Comparison of ENCODE assay signal across 8 cellular contexts in genomic region chr1:154961207-154961496, GRCh38. TPM values are rescaled to one million over a fixed set of nuclear protein-coding genes. Genes with fewer than 3 reads are reported as not detected.
DNase-seq lines count a peak whose midpoint lies in the region; ATAC-seq, FAIRE-seq and TF ChIP-seq lines count a peak whose summit lies in the region.

No MANE protein-coding gene starts in this region.

- H3K9me1 ChIP-seq in K562 (ENCODE audit: control insufficient read depth, insufficient read depth, low read length): no peaks in the 10 kb centered on the region

- WGBS in K562 (ENCODE audit: insufficient coverage, low coverage, missing lambda C conversion rate): 1% methylated on average over 9 of the region's 9 CpGs
- 1% methylated on average over 6 to 9 of the region's 9 CpGs for WGBS in tibial nerve, 2 donors

- ATAC-seq in K562: no peak
- no peak for ATAC-seq in mucosa of descending colon
- no peak for ATAC-seq in activated CD4-positive, CD25-positive, alpha-beta regulatory T cell treated with anti-CD3 and anti-CD28 coated beads, Interleukin-2, amount 50 U/mL, for 24 hours

- H4K20me1 ChIP-seq in KMS-11 (ENCODE audit: insufficient read depth) (no peaks in the 10 kb centered on the region), K562 (replicated peaks; ENCODE audit: control insufficient read depth, insufficient read depth, low read length) (no peaks in the 10 kb centered on the region)

- H3K36me3 ChIP-seq in KMS-11 (ENCODE audit: insufficient read depth) (peaks cover 7% of the 10 kb centered on the region; the same call in 1 of the 2 replicates), K562 (ENCODE audit: control insufficient read depth, insufficient read depth, low read length) (peaks cover 54% of the 10 kb centered on the region; the same call in 2 of the 3 replicates), mucosa of descending colon (ENCODE audit: low read depth) (no peaks in the 10 kb centered on the region), tibial nerve (peaks cover 0 to 56% (median 8%) of the 10 kb centered on the region in 3 donors)

- H3K4me1 ChIP-seq in KMS-11 (ENCODE audit: low read depth, poor library complexity, severe bottlenecking) (peaks cover 50% of the 10 kb centered on the region), K562 (replicated peaks in 1 of 2; ENCODE audit: control insufficient read depth in 2 of 2, insufficient read depth in 2 of 2, low read length in 2 of 2) (peaks cover 29 to 58% of the 10 kb centered on the region in 2 experiments), mucosa of descending colon (ENCODE audit: low read depth) (peaks cover 21% of the 10 kb centered on the region), tibial nerve (peaks cover 0 to 60% (median 29%) of the 10 kb centered on the region in 4 donors)

- H3K9ac ChIP-seq in KMS-11 (peak overlapping the region; percentile 78), K562 (ENCODE audit: insufficient read depth in 1 of 2, low read depth in 2 of 2, low read length in 2 of 2) (peak overlapping the region; percentile 97 to 99)

- H3K27me3 ChIP-seq in AG04450 (ENCODE audit: control insufficient read depth, insufficient read depth, low read length) (no peaks in the 10 kb centered on the region), KMS-11 (ENCODE audit: insufficient read depth, low read depth) (no peaks in the 10 kb centered on the region), K562 (ENCODE audit: control insufficient read depth in 2 of 2, insufficient read depth in 2 of 2, low read length in 2 of 2) (no peaks in the 10 kb centered on the region), tibial nerve (no peaks in the 10 kb centered on the region)

- no peak for TF ChIP-seq RAD21 in K562 (CRISPR knock-in tag; conservative IDR thresholded peaks at IDR 0.05 in 1 of 2, IDR thresholded peaks at IDR 0.05 in 1 of 2)

- H3K79me2 ChIP-seq in KMS-11 (ENCODE audit: insufficient read depth, low read depth): peaks cover 39% of the 10 kb centered on the region
- peaks cover 36% of the 10 kb centered on the region for H3K79me2 ChIP-seq in K562 (ENCODE audit: control insufficient read depth, insufficient read depth, low read length)

- H3K4me2 ChIP-seq in KMS-11: peak overlapping the region; percentile 93
- H3K4me2 ChIP-seq in K562 (ENCODE audit: insufficient read depth, low read length): peak overlapping the region; percentile 90

- intact Hi-C loops in K562 (cut with micrococcal nuclease) (loop anchor here (2.0 to 5.0 kb wide), 3 partner anchors 40 to 121 kb away; no protein-coding TSS in a partner anchor), mucosa of descending colon (cut with DNase I, micrococcal nuclease) (loop anchor here in 1 of 2 donors (10.0 kb wide), 1 partner anchor 54 kb away; no protein-coding TSS in a partner anchor)

- H3K27ac ChIP-seq in AG04450 (ENCODE audit: low read depth, low read length): no peak overlapping the region
- H3K27ac ChIP-seq in KMS-11: peak overlapping the region; percentile 80
- H3K27ac ChIP-seq in K562 (ENCODE audit: extremely low read depth, low read depth, low read length): peak overlapping the region; percentile 99
- H3K27ac ChIP-seq in tibial nerve: peak overlapping the region; percentile 94 to 100 (median 99)

- no TSS peak for BruUV-seq in K562 (replicated peaks; lab: Mats Ljungman, UMichigan)

- CTCF ChIA-PET in AG04450 (lab: Charles Lee): interaction anchor here (0.6 to 2.1 kb wide), 5 partner anchors 9 to 56 kb away, joined by 3 to 11 read pairs (median 4); partner anchors contain the start of gene SHC1
- CTCF ChIA-PET in K562 (lab: Yijun Ruan, JAX; ENCODE audit: low intra/inter-chr PET ratio): interaction anchor here (0.5 to 2.7 kb wide), 6 partner anchors 35 to 89 kb away, joined by 3 to 28 read pairs (median 5); no protein-coding TSS in a partner anchor

- H2AFZ ChIP-seq in KMS-11 (ENCODE audit: low read depth): peak overlapping the region; percentile 60
- peak overlapping the region; percentile 98 for H2AFZ ChIP-seq in K562 (ENCODE audit: low read depth, low read length)

- POLR2A ChIA-PET in AG04450 (lab: Yijun Ruan, JAX) (interaction anchor here (0.5 to 5.6 kb wide), 8 partner anchors 11 to 303 kb away, joined by 3 to 59 read pairs (median 4); partner anchors contain the start of genes PMVK and SHC1), K562 (lab: Yijun Ruan, JAX) (interaction anchor here (0.6 to 7.0 kb wide), 11 partner anchors 9 to 348 kb away, joined by 3 to 80 read pairs (median 4); partner anchors contain the start of genes CKS1B, PMVK and SHC1)

- in situ Hi-C loops in K562 (cut with MboI): no loop called here
- in situ Hi-C loops in ACHN (cut with HindIII; ENCODE audit: low pct_ligation_motif_present, low pct_unique_long_range_greater_than_20kb, low sequenced_read_pairs): no loop called here

- no peak for TF ChIP-seq POLR2A in K562 (conservative IDR thresholded peaks at IDR 0.05)
- no peak for TF ChIP-seq POLR2A in tibial nerve (IDR thresholded peaks at IDR 0.05)

- no peak for TF ChIP-seq CTCF in AG04450 (IDR thresholded peaks at IDR 0.05; ENCODE audit: low read depth, low read length)
- no peak for TF ChIP-seq CTCF in KMS-11 (conservative IDR thresholded peaks at IDR 0.05; ENCODE audit: low read depth, low read length)
- no peak for TF ChIP-seq CTCF in K562 (IDR thresholded peaks at IDR 0.05 in 2 of 3, conservative IDR thresholded peaks at IDR 0.05 in 1 of 3; ENCODE audit: insufficient read depth in 2 of 3, low read depth in 1 of 3, low read length in 3 of 3)
- no peak for TF ChIP-seq CTCF in mucosa of descending colon (IDR thresholded peaks at IDR 0.05)
- TF ChIP-seq CTCF in tibial nerve (IDR thresholded peaks at IDR 0.05): no peak

- peak; percentile 42 for FAIRE-seq in K562 (lab: Jason Lieb, UNC)

- DNase-seq in AG04450 (ENCODE audit: low read depth, low spot score): no peak
- DNase-seq in K562 (ENCODE audit: extremely low read depth in 1 of 4, low spot score in 3 of 4): peak in 1 of 4 experiments; percentile 92
- DNase-seq in mucosa of descending colon: peak in 1 of 3 donors; percentile 84
- peak in 1 of 2 donors; percentile 61 for DNase-seq in tibial nerve (ENCODE audit: low spot score in 2 of 2)
- DNase-seq in amniotic stem cell (lab: John Stamatoyannopoulos, UW): no peak
- no peak for DNase-seq in ACHN

- peak overlapping the region; percentile 74 for H3K4me3 ChIP-seq in AG04450 (ENCODE audit: low read depth, low read length)
- peak overlapping the region; percentile 98 for H3K4me3 ChIP-seq in KMS-11 (IDR thresholded peaks at IDR 0.05; ENCODE audit: insufficient read depth, low read depth, low read length)
- H3K4me3 ChIP-seq in K562: peak overlapping the region; percentile 91
- H3K4me3 ChIP-seq in mucosa of descending colon: peak overlapping the region; percentile 80
- H3K4me3 ChIP-seq in tibial nerve: peak overlapping the region; percentile 77 to 96 (median 94)

- H3K9me3 ChIP-seq in AG04450 (ENCODE audit: control insufficient read depth, insufficient read depth, low read length) (no peaks in the 10 kb centered on the region; the same call in 1 of the 2 replicates), K562 (replicated peaks; ENCODE audit: control insufficient read depth, insufficient read depth, low read depth, low read length) (no peaks in the 10 kb centered on the region), mucosa of descending colon (no peaks in the 10 kb centered on the region), tibial nerve (no peaks in the 10 kb centered on the region)

- TF ChIP-seq EP300 in K562 (IDR thresholded peaks at IDR 0.05; ENCODE audit: low read length): no peak
- TF ChIP-seq EP300 in tibial nerve (IDR thresholded peaks at IDR 0.05): no peak

RNA-seq across cellular contexts. Expression of gene PYGO2, which starts 0.4 kb away (rescaled TPM):
- polyA plus RNA-seq in AG04450 (2011; rRNA removed) (18.1 and 19.3 TPM in 2 replicates), K562 (2011; rRNA removed) (23.5 and 28.3 TPM in 2 replicates), K562 (2014; fragmentation: Illumina TruSeq; extraction: Trizol) (32.5 and 34.3 TPM in 2 replicates), K562 (2014; fragmentation: Nextera tagmentation; extraction: Ambion mirVana) (1 to 10 TPM; 8.3 to 8.6 TPM), K562 (2014; rRNA removed) (24.6 and 28.1 TPM in 2 replicates)
- 14.3 and 14.8 TPM in 2 replicates for polyA minus RNA-seq in AG04450 (2011; rRNA and poly(A)+ RNA removed)
- 24.1 and 50.9 TPM in 2 replicates for total RNA-seq in K562 (2011; cell fraction: chromatin; rRNA removed; ENCODE audit: low replicate concordance)
- total RNA-seq in K562 (2011; cell fraction: nucleolus; rRNA removed): 40.4 and 41.1 TPM in 2 replicates
- total RNA-seq in K562 (2011; cell fraction: nucleoplasm; rRNA removed): 36.8 and 44.0 TPM in 2 replicates
- total RNA-seq in K562 (2014; rRNA removed) (18.2 and 28.9 TPM in 2 replicates), K562 (2014; rRNA removed; fragmentation: Illumina TruSeq; extraction: Trizol) (15.2 and 15.8 TPM in 2 replicates), K562 (2015; rRNA removed; fragmentation: Illumina TruSeq; extraction: Trizol) (17.7 and 18.1 TPM in 2 replicates), K562 (2021) (36.2 and 36.7 TPM in 2 replicates), mucosa of descending colon (10 to 100 TPM; 22.8 to 34.3 (median 25.8) TPM), tibial nerve (10 to 100 TPM; 18.6 to 24.3 (median 23.5) TPM)
- 26.2 and 37.5 TPM in 2 replicates for polyA plus RNA-seq in K562 (2011; cell fraction: cytosol; rRNA removed)
- polyA plus RNA-seq in K562 (2011; cell fraction: nucleus; rRNA removed): 43.0 and 57.2 TPM in 2 replicates
- 25.4 and 27.4 TPM in 2 replicates for polyA plus RNA-seq in K562 (2012)
- polyA minus RNA-seq in K562 (2011; rRNA and poly(A)+ RNA removed): 14.7 and 16.1 TPM in 2 replicates
- polyA minus RNA-seq in K562 (2011; cell fraction: cytosol; rRNA and poly(A)+ RNA removed): 13.7 and 16.1 TPM in 2 replicates
- polyA minus RNA-seq in K562 (2011; cell fraction: nucleus; rRNA and poly(A)+ RNA removed): 13.5 and 15.3 TPM in 2 replicates

RNA-seq across cellular contexts. Expression of gene PBXIP1, which starts 5.3 kb away (rescaled TPM):
- polyA plus RNA-seq in AG04450 (2011; rRNA removed) (72.2 and 87.1 TPM in 2 replicates), K562 (2011; rRNA removed) (6.9 and 7.9 TPM in 2 replicates), K562 (2014; fragmentation: Illumina TruSeq; extraction: Trizol) (5.8 and 6.8 TPM in 2 replicates), K562 (2014; fragmentation: Nextera tagmentation; extraction: Ambion mirVana) (under 1 TPM; 0.13 to 0.22 TPM), K562 (2014; rRNA removed) (8.0 TPM in 2 replicates)
- 36.1 and 49.5 TPM in 2 replicates for polyA minus RNA-seq in AG04450 (2011; rRNA and poly(A)+ RNA removed)
- total RNA-seq in K562 (2011; cell fraction: chromatin; rRNA removed; ENCODE audit: low replicate concordance): 10.0 and 21.8 TPM in 2 replicates
- 12.2 and 13.8 TPM in 2 replicates for total RNA-seq in K562 (2011; cell fraction: nucleolus; rRNA removed)
- total RNA-seq in K562 (2011; cell fraction: nucleoplasm; rRNA removed): 14.2 and 19.3 TPM in 2 replicates
- total RNA-seq in K562 (2014; rRNA removed) (8.2 and 10.2 TPM in 2 replicates), K562 (2014; rRNA removed; fragmentation: Illumina TruSeq; extraction: Trizol) (2.7 and 3.0 TPM in 2 replicates), K562 (2015; rRNA removed; fragmentation: Illumina TruSeq; extraction: Trizol) (4.9 and 5.1 TPM in 2 replicates), K562 (2021) (6.3 and 8.3 TPM in 2 replicates), mucosa of descending colon (100 to 1,000 TPM in 1 of 3 donors, 10 to 100 TPM in 2; 35.6 to 146 (median 49.4) TPM), tibial nerve (100 to 1,000 TPM in 2 of 4 donors, 10 to 100 TPM in 2; 52.5 to 120 (median 97.9) TPM)
- polyA plus RNA-seq in K562 (2011; cell fraction: cytosol; rRNA removed): 7.4 and 8.1 TPM in 2 replicates
- polyA plus RNA-seq in K562 (2011; cell fraction: nucleus; rRNA removed): 14.0 and 19.5 TPM in 2 replicates
- 8.3 and 23.2 TPM in 2 replicates for polyA plus RNA-seq in K562 (2012)
- 3.3 and 4.3 TPM in 2 replicates for polyA minus RNA-seq in K562 (2011; rRNA and poly(A)+ RNA removed)
- 4.0 and 9.3 TPM in 2 replicates for polyA minus RNA-seq in K562 (2011; cell fraction: cytosol; rRNA and poly(A)+ RNA removed)
- polyA minus RNA-seq in K562 (2011; cell fraction: nucleus; rRNA and poly(A)+ RNA removed): 2.8 and 3.6 TPM in 2 replicates

RNA-seq across cellular contexts. Expression of gene SHC1, which starts 9.4 kb away (rescaled TPM):
- polyA plus RNA-seq in AG04450 (2011; rRNA removed) (371 and 409 TPM in 2 replicates), K562 (2011; rRNA removed) (64.8 and 81.2 TPM in 2 replicates), K562 (2014; fragmentation: Illumina TruSeq; extraction: Trizol) (93.7 and 113 TPM in 2 replicates), K562 (2014; fragmentation: Nextera tagmentation; extraction: Ambion mirVana) (1 to 10 TPM; 4.1 to 5.4 TPM), K562 (2014; rRNA removed) (57.7 and 58.0 TPM in 2 replicates)
- polyA minus RNA-seq in AG04450 (2011; rRNA and poly(A)+ RNA removed): 335 and 453 TPM in 2 replicates
- 85.7 and 174 TPM in 2 replicates for total RNA-seq in K562 (2011; cell fraction: chromatin; rRNA removed; ENCODE audit: low replicate concordance)
- 69.6 and 76.4 TPM in 2 replicates for total RNA-seq in K562 (2011; cell fraction: nucleolus; rRNA removed)
- 94.4 and 106 TPM in 2 replicates for total RNA-seq in K562 (2011; cell fraction: nucleoplasm; rRNA removed)
- total RNA-seq in K562 (2014; rRNA removed) (51.9 and 57.2 TPM in 2 replicates), K562 (2014; rRNA removed; fragmentation: Illumina TruSeq; extraction: Trizol) (34.1 and 35.4 TPM in 2 replicates), K562 (2015; rRNA removed; fragmentation: Illumina TruSeq; extraction: Trizol) (34.4 and 35.9 TPM in 2 replicates), K562 (2021) (66.4 and 68.4 TPM in 2 replicates), mucosa of descending colon (100 to 1,000 TPM in 2 of 3 donors, 10 to 100 TPM in 1; 92.7 to 130 (median 122) TPM), tibial nerve (100 to 1,000 TPM in 2 of 4 donors, 10 to 100 TPM in 2; 82.9 to 168 (median 101) TPM)
- polyA plus RNA-seq in K562 (2011; cell fraction: cytosol; rRNA removed): 63.5 and 90.8 TPM in 2 replicates
- 143 and 200 TPM in 2 replicates for polyA plus RNA-seq in K562 (2011; cell fraction: nucleus; rRNA removed)
- 57.8 and 71.5 TPM in 2 replicates for polyA plus RNA-seq in K562 (2012)
- polyA minus RNA-seq in K562 (2011; rRNA and poly(A)+ RNA removed): 45.0 and 49.1 TPM in 2 replicates
- polyA minus RNA-seq in K562 (2011; cell fraction: cytosol; rRNA and poly(A)+ RNA removed): 30.6 and 37.4 TPM in 2 replicates
- 22.3 and 27.7 TPM in 2 replicates for polyA minus RNA-seq in K562 (2011; cell fraction: nucleus; rRNA and poly(A)+ RNA removed)

RNA-seq across cellular contexts. Expression of gene CKS1B, which starts 13.3 kb away (rescaled TPM):
- polyA plus RNA-seq in AG04450 (2011; rRNA removed): 66.4 and 81.3 TPM in 2 replicates
- 32.1 and 34.2 TPM in 2 replicates for polyA minus RNA-seq in AG04450 (2011; rRNA and poly(A)+ RNA removed)
- 61.9 and 74.9 TPM in 2 replicates for total RNA-seq in K562 (2011; cell fraction: chromatin; rRNA removed; ENCODE audit: low replicate concordance)
- 70.0 and 71.3 TPM in 2 replicates for total RNA-seq in K562 (2011; cell fraction: nucleolus; rRNA removed)
- 120 and 182 TPM in 2 replicates for total RNA-seq in K562 (2011; cell fraction: nucleoplasm; rRNA removed)
- 215 and 262 TPM in 2 replicates for total RNA-seq in K562 (2014; rRNA removed)
- total RNA-seq in K562 (2014; rRNA removed; fragmentation: Illumina TruSeq; extraction: Trizol): 364 and 410 TPM in 2 replicates
- 269 and 292 TPM in 2 replicates for total RNA-seq in K562 (2015; rRNA removed; fragmentation: Illumina TruSeq; extraction: Trizol)
- total RNA-seq in K562 (2021): 256 and 270 TPM in 2 replicates
- polyA plus RNA-seq in K562 (2011; rRNA removed): 754 and 835 TPM in 2 replicates
- polyA plus RNA-seq in K562 (2011; cell fraction: cytosol; rRNA removed): 831 and 1,136 TPM in 2 replicates
- polyA plus RNA-seq in K562 (2011; cell fraction: nucleus; rRNA removed): 223 and 387 TPM in 2 replicates
- polyA plus RNA-seq in K562 (2012): 544 and 581 TPM in 2 replicates
- 611 and 624 TPM in 2 replicates for polyA plus RNA-seq in K562 (2014; fragmentation: Illumina TruSeq; extraction: Trizol)
- polyA plus RNA-seq in K562 (2014; fragmentation: Nextera tagmentation; extraction: Ambion mirVana): 1,000 to 10,000 TPM; 1,039 to 1,103 TPM
- 460 and 477 TPM in 2 replicates for polyA plus RNA-seq in K562 (2014; rRNA removed)
- polyA minus RNA-seq in K562 (2011; rRNA and poly(A)+ RNA removed): 383 and 393 TPM in 2 replicates
- 80.9 and 85.6 TPM in 2 replicates for polyA minus RNA-seq in K562 (2011; cell fraction: cytosol; rRNA and poly(A)+ RNA removed)
- polyA minus RNA-seq in K562 (2011; cell fraction: nucleus; rRNA and poly(A)+ RNA removed): 24.2 and 63.2 TPM in 2 replicates
- 10 to 100 TPM; 26.8 to 52.4 (median 29.3) TPM for total RNA-seq in mucosa of descending colon
- 10 to 100 TPM; 35.2 to 40.5 (median 37.3) TPM for total RNA-seq in tibial nerve

RNA-seq across cellular contexts. Expression of gene FLAD1, which starts 22.0 kb away (rescaled TPM):
- polyA plus RNA-seq in AG04450 (2011; rRNA removed) (21.1 and 30.2 TPM in 2 replicates), K562 (2011; rRNA removed) (61.2 and 75.6 TPM in 2 replicates), K562 (2014; fragmentation: Illumina TruSeq; extraction: Trizol) (78.8 and 82.3 TPM in 2 replicates), K562 (2014; fragmentation: Nextera tagmentation; extraction: Ambion mirVana) (10 to 100 TPM; 24.9 to 46.7 TPM), K562 (2014; rRNA removed) (85.8 and 98.9 TPM in 2 replicates)
- polyA minus RNA-seq in AG04450 (2011; rRNA and poly(A)+ RNA removed): 35.7 and 52.2 TPM in 2 replicates
- total RNA-seq in K562 (2011; cell fraction: chromatin; rRNA removed; ENCODE audit: low replicate concordance): 46.3 and 135 TPM in 2 replicates
- total RNA-seq in K562 (2011; cell fraction: nucleolus; rRNA removed): 130 and 141 TPM in 2 replicates
- total RNA-seq in K562 (2011; cell fraction: nucleoplasm; rRNA removed): 76.0 and 76.6 TPM in 2 replicates
- total RNA-seq in K562 (2014; rRNA removed) (67.0 and 87.6 TPM in 2 replicates), K562 (2014; rRNA removed; fragmentation: Illumina TruSeq; extraction: Trizol) (41.3 and 56.1 TPM in 2 replicates), K562 (2015; rRNA removed; fragmentation: Illumina TruSeq; extraction: Trizol) (65.8 and 68.6 TPM in 2 replicates), K562 (2021) (74.4 and 79.8 TPM in 2 replicates), mucosa of descending colon (10 to 100 TPM; 28.4 to 40.4 (median 31.2) TPM), tibial nerve (10 to 100 TPM; 17.4 to 33.6 (median 23.6) TPM)
- polyA plus RNA-seq in K562 (2011; cell fraction: cytosol; rRNA removed): 82.9 and 126 TPM in 2 replicates
- 209 and 292 TPM in 2 replicates for polyA plus RNA-seq in K562 (2011; cell fraction: nucleus; rRNA removed)
- 54.0 and 57.9 TPM in 2 replicates for polyA plus RNA-seq in K562 (2012)
- polyA minus RNA-seq in K562 (2011; rRNA and poly(A)+ RNA removed): 50.8 and 69.7 TPM in 2 replicates
- 40.4 and 52.6 TPM in 2 replicates for polyA minus RNA-seq in K562 (2011; cell fraction: cytosol; rRNA and poly(A)+ RNA removed)
- 49.7 and 53.7 TPM in 2 replicates for polyA minus RNA-seq in K562 (2011; cell fraction: nucleus; rRNA and poly(A)+ RNA removed)
